ENCODE assay signal across 40 cellular contexts in genomic region chr9:68627104-68627503, GRCh38.
"Had no signal": no experiment of that assay in that cellular context is flagged by ENCODE, and none has a peak within 500 bp of the region (broad histone marks: within the 10 kb centered on the region; RNA-seq: fewer than 3 reads in every experiment).

No MANE protein-coding gene starts in this region.

- H3K27ac Mint-ChIP-seq: activated naive CD4-positive, alpha-beta T cell treated with anti-CD3 and anti-CD28 coated beads for 36 hours; activated naive CD4-positive, alpha-beta T cell treated with anti-CD3 and anti-CD28 coated beads, Interleukin-2, amount 10 ng/mL, durations not matched to agents 7 days and 5 days; activated naive CD4-positive, alpha-beta T cell treated with anti-CD3 and anti-CD28 coated beads, Interleukin-2, amount 50 U/mL, for 24 hours; activated naive CD4-positive, alpha-beta T cell treated with anti-CD3 and anti-CD28 coated beads, Interleukin-2, amount 50 U/mL, for 72 hours; activated naive CD8-positive, alpha-beta T cell; activated naive CD8-positive, alpha-beta T cell treated with anti-CD3 and anti-CD28 coated beads for 36 hours; activated naive CD8-positive, alpha-beta T cell treated with anti-CD3 and anti-CD28 coated beads, Interleukin-2, amount 10 ng/mL, durations not matched to agents 7 days and 5 days; activated naive CD8-positive, alpha-beta T cell treated with anti-CD3 and anti-CD28 coated beads, Interleukin-2, amount 50 U/mL, for 24 hours; activated T-cell treated with anti-CD3 and anti-CD28 coated beads, Interleukin-2, amount 50 U/mL, for 24 hours; activated T-cell treated with anti-CD3 and anti-CD28 coated beads, Interleukin-2, amount 50 U/mL, for 72 hours; activated T-helper 1 cell treated with anti-CD3 and anti-CD28 coated beads, Interleukin-12 subunit alpha, Interleukin-12 subunit beta, Interleukin-2, Interleukin-4 antibody, amounts not matched to agents 30 ng/mL and 10 ng/mL and 1 ng/mL, durations not matched to agents 14 hours and 24 hours and 36 hours; activated T-helper 17 cell treated with anti-CD3 and anti-CD28 coated beads, Interleukin-2, amount 50 U/mL, for 72 hours; activated T-helper 2 cell treated with anti-CD3 and anti-CD28 coated beads, Interferon-gamma antibody, Interleukin-2, Interleukin-4, amounts not matched to agents 10 μg/mL and 5 μg/mL and 100 μg/mL, durations not matched to agents 14 hours and 24 hours and 36 hours; brain had no signal

- H3K4me1 Mint-ChIP-seq: activated naive CD4-positive, alpha-beta T cell treated with anti-CD3 and anti-CD28 coated beads, Interleukin-2, amount 10 ng/mL, durations not matched to agents 7 days and 5 days; activated naive CD4-positive, alpha-beta T cell treated with anti-CD3 and anti-CD28 coated beads, Interleukin-2, amount 50 U/mL, for 24 hours; activated naive CD8-positive, alpha-beta T cell treated with anti-CD3 and anti-CD28 coated beads for 36 hours; activated naive CD8-positive, alpha-beta T cell treated with anti-CD3 and anti-CD28 coated beads, Interleukin-2, amount 10 ng/mL, durations not matched to agents 7 days and 5 days; activated naive CD8-positive, alpha-beta T cell treated with anti-CD3 and anti-CD28 coated beads, Interleukin-2, amount 50 U/mL, for 24 hours; activated T-helper 17 cell treated with anti-CD3 and anti-CD28 coated beads, Interleukin-2, amount 50 U/mL, for 72 hours; brain; central memory CD8-positive, alpha-beta T cell had no signal

- H3K36me3 ChIP-seq: adrenal gland, ascending aorta, brain microvascular endothelial cell, breast epithelium, cardiac muscle cell had no signal

- H3K4me3 ChIP-seq: adrenal gland, ascending aorta, body of pancreas, breast epithelium, cardiac muscle cell had no signal

- H3K27me3 Mint-ChIP-seq: activated naive CD8-positive, alpha-beta T cell; central memory CD8-positive, alpha-beta T cell had no signal

- H3K9me3 ChIP-seq: adrenal gland, ascending aorta, body of pancreas, breast epithelium had no signal

- DNase-seq: activated effector memory CD4-positive, alpha-beta T cell treated with anti-CD3 and anti-CD28 coated beads, Interleukin-2, amount 50 U/mL, for 16 hours; activated effector memory CD4-positive, alpha-beta T cell treated with Interleukin-2 at 50 U/mL for 16 hours; activated gamma-delta T cell; activated gamma-delta T cell treated with Interleukin-2 at 50 U/mL for 16 hours; activated naive CD4-positive, alpha-beta T cell; activated naive CD4-positive, alpha-beta T cell treated with anti-CD3 and anti-CD28 coated beads for 36 hours; activated naive CD4-positive, alpha-beta T cell treated with anti-CD3 and anti-CD28 coated beads, Interleukin-2, amount 10 ng/mL, durations not matched to agents 7 days and 5 days; activated naive CD4-positive, alpha-beta T cell treated with anti-CD3 and anti-CD28 coated beads, Interleukin-2, amount 50 U/mL, for 16 hours; activated naive CD4-positive, alpha-beta T cell treated with Interleukin-2 at 50 U/mL for 16 hours; activated naive CD8-positive, alpha-beta T cell treated with anti-CD3 and anti-CD28 coated beads for 36 hours; activated naive CD8-positive, alpha-beta T cell treated with anti-CD3 and anti-CD28 coated beads, Interleukin-2, amount 10 ng/mL, durations not matched to agents 7 days and 5 days; activated naive CD8-positive, alpha-beta T cell treated with anti-CD3 and anti-CD28 coated beads, Interleukin-2, amount 50 U/mL, for 24 hours; activated T-cell treated with anti-CD3 and anti-CD28 coated beads, Interleukin-2, amount 50 U/mL, for 1 hour; activated T-cell treated with anti-CD3 and anti-CD28 coated beads, Interleukin-2, amount 50 U/mL, for 24 hours; activated T-cell treated with anti-CD3 and anti-CD28 coated beads, Interleukin-2, amount 50 U/mL, for 4 hours; activated T-cell treated with anti-CD3 and anti-CD28 coated beads, Interleukin-2, amount 50 U/mL, for 48 hours; activated T-cell treated with anti-CD3 and anti-CD28 coated beads, Interleukin-2, amount 50 U/mL, for 72 hours; adrenal gland; amniotic stem cell; amygdala; anterior cingulate cortex; aorta; body of pancreas; brain microvascular endothelial cell; caudate nucleus; central memory CD4-positive, alpha-beta T cell; cerebellar nuclear complex had no signal

- H3K27me3 ChIP-seq: adrenal gland, ascending aorta, body of pancreas, brain microvascular endothelial cell, breast epithelium, cardiac muscle cell had no signal

- H3K4me1 ChIP-seq: adrenal gland, ascending aorta, body of pancreas, breast epithelium had no signal

- H3K4me3 Mint-ChIP-seq: activated naive CD4-positive, alpha-beta T cell treated with anti-CD3 and anti-CD28 coated beads for 36 hours; activated naive CD4-positive, alpha-beta T cell treated with anti-CD3 and anti-CD28 coated beads, Interleukin-2, amount 10 ng/mL, durations not matched to agents 7 days and 5 days; activated naive CD4-positive, alpha-beta T cell treated with anti-CD3 and anti-CD28 coated beads, Interleukin-2, amount 50 U/mL, for 24 hours; activated naive CD8-positive, alpha-beta T cell; activated naive CD8-positive, alpha-beta T cell treated with anti-CD3 and anti-CD28 coated beads for 36 hours; activated naive CD8-positive, alpha-beta T cell treated with anti-CD3 and anti-CD28 coated beads, Interleukin-2, amount 10 ng/mL, durations not matched to agents 7 days and 5 days; activated naive CD8-positive, alpha-beta T cell treated with anti-CD3 and anti-CD28 coated beads, Interleukin-2, amount 50 U/mL, for 24 hours; activated T-cell treated with anti-CD3 and anti-CD28 coated beads, Interleukin-2, amount 50 U/mL, for 24 hours; activated T-cell treated with anti-CD3 and anti-CD28 coated beads, Interleukin-2, amount 50 U/mL, for 4 hours; activated T-cell treated with anti-CD3 and anti-CD28 coated beads, Interleukin-2, amount 50 U/mL, for 72 hours; activated T-helper 1 cell treated with anti-CD3 and anti-CD28 coated beads, Interleukin-12 subunit alpha, Interleukin-12 subunit beta, Interleukin-2, Interleukin-4 antibody, amounts not matched to agents 30 ng/mL and 10 ng/mL and 1 ng/mL, durations not matched to agents 14 hours and 24 hours and 36 hours; activated T-helper 17 cell treated with anti-CD3 and anti-CD28 coated beads, Interleukin-2, amount 50 U/mL, for 72 hours; brain; central memory CD8-positive, alpha-beta T cell had no signal

- H3K9me3 Mint-ChIP-seq: activated naive CD4-positive, alpha-beta T cell treated with anti-CD3 and anti-CD28 coated beads for 36 hours; activated naive CD4-positive, alpha-beta T cell treated with anti-CD3 and anti-CD28 coated beads, Interleukin-2, amount 10 ng/mL, durations not matched to agents 7 days and 5 days; activated naive CD4-positive, alpha-beta T cell treated with anti-CD3 and anti-CD28 coated beads, Interleukin-2, amount 50 U/mL, for 24 hours; activated naive CD4-positive, alpha-beta T cell treated with anti-CD3 and anti-CD28 coated beads, Interleukin-2, amount 50 U/mL, for 72 hours; activated naive CD8-positive, alpha-beta T cell treated with anti-CD3 and anti-CD28 coated beads for 36 hours; activated naive CD8-positive, alpha-beta T cell treated with anti-CD3 and anti-CD28 coated beads, Interleukin-2, amount 10 ng/mL, durations not matched to agents 7 days and 5 days; activated naive CD8-positive, alpha-beta T cell treated with anti-CD3 and anti-CD28 coated beads, Interleukin-2, amount 50 U/mL, for 24 hours; activated T-cell treated with anti-CD3 and anti-CD28 coated beads, Interleukin-2, amount 50 U/mL, for 24 hours; activated T-cell treated with anti-CD3 and anti-CD28 coated beads, Interleukin-2, amount 50 U/mL, for 4 hours; activated T-cell treated with anti-CD3 and anti-CD28 coated beads, Interleukin-2, amount 50 U/mL, for 72 hours; activated T-helper 1 cell treated with anti-CD3 and anti-CD28 coated beads, Interleukin-12 subunit alpha, Interleukin-12 subunit beta, Interleukin-2, Interleukin-4 antibody, amounts not matched to agents 30 ng/mL and 10 ng/mL and 1 ng/mL, durations not matched to agents 14 hours and 24 hours and 36 hours; activated T-helper 17 cell treated with anti-CD3 and anti-CD28 coated beads, Interleukin-2, amount 50 U/mL, for 72 hours; activated T-helper 2 cell treated with anti-CD3 and anti-CD28 coated beads, Interferon-gamma antibody, Interleukin-2, Interleukin-4, amounts not matched to agents 10 μg/mL and 5 μg/mL and 100 μg/mL, durations not matched to agents 14 hours and 24 hours and 36 hours; brain; central memory CD8-positive, alpha-beta T cell had no signal

- ATAC-seq: activated naive CD4-positive, alpha-beta T cell treated with anti-CD3 and anti-CD28 coated beads, Interleukin-2, amount 50 U/mL, for 72 hours; activated naive CD8-positive, alpha-beta T cell treated with anti-CD3 and anti-CD28 coated beads, Interleukin-2, amount 50 U/mL, for 24 hours; activated T-cell treated with anti-CD3 and anti-CD28 coated beads, Interleukin-2, amount 50 U/mL, for 4 hours; activated T-cell treated with anti-CD3 and anti-CD28 coated beads, Interleukin-2, amount 50 U/mL, for 72 hours; activated T-helper 17 cell treated with anti-CD3 and anti-CD28 coated beads, Interleukin-2, amount 50 U/mL, for 72 hours; body of pancreas had no signal

- H3K27ac ChIP-seq: adrenal gland, ascending aorta, body of pancreas, brain microvascular endothelial cell, breast epithelium, cardiac muscle cell had no signal

- H3K36me3 Mint-ChIP-seq: activated naive CD4-positive, alpha-beta T cell treated with anti-CD3 and anti-CD28 coated beads, Interleukin-2, amount 10 ng/mL, durations not matched to agents 7 days and 5 days; activated naive CD4-positive, alpha-beta T cell treated with anti-CD3 and anti-CD28 coated beads, Interleukin-2, amount 50 U/mL, for 24 hours; activated naive CD4-positive, alpha-beta T cell treated with anti-CD3 and anti-CD28 coated beads, Interleukin-2, amount 50 U/mL, for 72 hours; activated naive CD8-positive, alpha-beta T cell; activated naive CD8-positive, alpha-beta T cell treated with anti-CD3 and anti-CD28 coated beads for 36 hours; activated naive CD8-positive, alpha-beta T cell treated with anti-CD3 and anti-CD28 coated beads, Interleukin-2, amount 10 ng/mL, durations not matched to agents 7 days and 5 days; brain had no signal

- FAIRE-seq: astrocyte, bronchial epithelial cell had no signal
